Comparison of ENCODE assay signal across 15 cellular contexts in the genomic region with DNA sequence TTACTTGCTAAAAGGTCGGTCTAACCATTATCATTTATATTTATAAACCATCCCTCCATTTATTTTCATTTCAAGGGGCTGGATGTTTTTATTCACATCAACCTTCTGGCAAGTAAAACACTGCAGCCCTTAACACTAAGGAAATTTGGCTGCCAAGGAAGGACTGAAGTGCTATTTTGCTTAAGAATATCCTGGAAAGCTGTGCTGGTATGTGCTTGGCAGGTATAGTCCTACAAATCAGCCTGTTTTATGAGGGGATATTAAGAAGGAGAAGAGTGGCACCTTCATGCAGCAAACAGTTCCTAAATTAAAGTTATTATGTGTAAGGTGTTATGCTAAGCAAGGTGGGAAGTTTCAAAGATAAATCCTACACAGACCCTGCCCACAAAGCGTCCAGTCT. TPM values are rescaled to one million over a fixed set of nuclear protein-coding genes. Genes with fewer than 3 reads are reported as not detected.
DNase-seq lines count a peak whose midpoint lies in the region; ATAC-seq and TF ChIP-seq lines count a peak whose summit lies in the region.
"Had no signal": no experiment of that assay in that cellular context is flagged by ENCODE, and none has a peak within 500 bp of the region (broad histone marks: within the 10 kb centered on the region; RNA-seq: fewer than 3 reads in every experiment).

No MANE protein-coding gene starts in this region.

- peaks cover 11% of the 10 kb centered on the region for H3K9me3 Mint-ChIP-seq in endodermal cell
- peaks cover 17% of the 10 kb centered on the region for H3K9me3 Mint-ChIP-seq in osteocyte (ENCODE audit: unreplicated experiment)

- H3K36me3 ChIP-seq in OCI-LY3 (replicated peaks; ENCODE audit: low read depth, low read length) = no peaks in the 10 kb centered on the region
- H3K36me3 ChIP-seq in endodermal cell (ENCODE audit: control insufficient read depth, insufficient read depth, low read length) = peaks cover 72% of the 10 kb centered on the region
- no peaks in the 10 kb centered on the region for H3K36me3 ChIP-seq in tibial nerve

- peaks cover 11% of the 10 kb centered on the region for H3K79me2 ChIP-seq in OCI-LY3 (ENCODE audit: low read length)

- ATAC-seq in HG02588 (IDR thresholded peaks at IDR 0.05; ENCODE audit: unreplicated experiment) = no peak
- ATAC-seq: left lobe of liver had no signal

- no peak for TF ChIP-seq EP300 in tibial nerve (IDR thresholded peaks at IDR 0.05)

- H3K4me1 ChIP-seq in OCI-LY3 (ENCODE audit: low read length) (peaks cover 10% of the 10 kb centered on the region), endodermal cell (ENCODE audit: control insufficient read depth, insufficient read depth, low read length) (peaks cover 6% of the 10 kb centered on the region), tibial nerve (peaks cover 0 to 53% (median 12%) of the 10 kb centered on the region in 4 donors)
- H3K4me1 ChIP-seq: parathyroid adenoma had no signal

- H3K9ac ChIP-seq in OCI-LY3 (ENCODE audit: low read length) = no peak overlapping the region
- H3K9ac ChIP-seq in endodermal cell (ENCODE audit: extremely low read depth, low read length, poor library complexity, severe bottlenecking) = no peak overlapping the region
- H3K9ac ChIP-seq: parathyroid adenoma had no signal

- H3K9me3 ChIP-seq in OCI-LY3 (ENCODE audit: insufficient read depth, low read length) (no peaks in the 10 kb centered on the region), endodermal cell (ENCODE audit: control insufficient read depth, low read length) (peaks cover 26% of the 10 kb centered on the region), tibial nerve (peaks cover 0 to 11% (median 0%) of the 10 kb centered on the region in 4 donors)

- H3K27ac ChIP-seq in OCI-LY3 (ENCODE audit: low read length) (no peak overlapping the region), endodermal cell (ENCODE audit: low read depth, low read length) (no peak overlapping the region), tibial nerve (peak overlapping the region in 3 of 4 donors; percentile 38 to 74 (median 72))
- H3K27ac ChIP-seq: parathyroid adenoma, RWPE1 had no signal

- H3K4me3 ChIP-seq in OCI-LY3 (ENCODE audit: low read length) (no peak overlapping the region), endodermal cell (ENCODE audit: low read length) (peak overlapping the region; percentile 11), tibial nerve (no peak overlapping the region)
- H3K4me3 ChIP-seq: MG63 had no signal

- no peak for DNase-seq in endodermal cell
- DNase-seq in osteocyte (ENCODE audit: extremely low spot score, unreplicated experiment) = no peak
- no peak for DNase-seq in tibial nerve (ENCODE audit: low spot score in 2 of 2)
- no peak for DNase-seq in islet precursor cell
- no peak for DNase-seq in NCI-H2196 (lab: John Stamatoyannopoulos, UW; ENCODE audit: unreplicated experiment)
- DNase-seq: activated CD4-positive, alpha-beta T cell treated with anti-CD3 and anti-CD28 coated beads, Interleukin-2, amount 50 U/mL, for 1 hour; MG63; NCI-H1694 treated with DMSO at 0.1 percent for 48 hours; NCI-H446; stimulated activated CD4-positive, alpha-beta T cell treated with anti-CD3 and anti-CD28 coated beads, Interleukin-12 subunit alpha, Interleukin-12 subunit beta, amount 100 ng/mL, for 4 hours had no signal

- H3K4me1 Mint-ChIP-seq in endodermal cell (peaks cover 43% of the 10 kb centered on the region), osteocyte (ENCODE audit: unreplicated experiment) (peaks cover 79% of the 10 kb centered on the region)

- no peak overlapping the region for H3K27ac Mint-ChIP-seq in endodermal cell
- peak overlapping the region; percentile 89 for H3K27ac Mint-ChIP-seq in osteocyte (ENCODE audit: unreplicated experiment)

- WGBS in endodermal cell (ENCODE audit: insufficient coverage in 1 of 2, insufficient read length in 1 of 2), 2 experiments = 89 to 100% methylated on average over 2 of the region's 2 CpGs
- 57 to 58% methylated on average over 2 of the region's 2 CpGs for WGBS in tibial nerve, 2 donors

- H3K27me3 Mint-ChIP-seq in endodermal cell (ENCODE audit: insufficient read depth) = no peaks in the 10 kb centered on the region
- no peaks in the 10 kb centered on the region for H3K27me3 Mint-ChIP-seq in osteocyte (ENCODE audit: unreplicated experiment)

- H3K27me3 ChIP-seq in OCI-LY3 (ENCODE audit: low read depth, low read length) (no peaks in the 10 kb centered on the region), endodermal cell (ENCODE audit: control insufficient read depth, insufficient read depth, low read length, poor library complexity, severe bottlenecking) (no peaks in the 10 kb centered on the region), tibial nerve (no peaks in the 10 kb centered on the region)
- H3K27me3 ChIP-seq: MG63 had no signal

- peaks cover 12% of the 10 kb centered on the region; the same call in 1 of the 2 replicates for H4K20me1 ChIP-seq in OCI-LY3 (ENCODE audit: insufficient read depth, low read length)

- TF ChIP-seq CTCF in OCI-LY3 (IDR thresholded peaks at IDR 0.05; ENCODE audit: low read depth, low read length) (no peak), endodermal cell (conservative IDR thresholded peaks at IDR 0.05) (no peak), osteocyte (IDR thresholded peaks at IDR 0.05) (no peak), tibial nerve (IDR thresholded peaks at IDR 0.05) (no peak)

- H2AFZ ChIP-seq in OCI-LY3 (ENCODE audit: low read depth, low read length) = no peak overlapping the region
- H2AFZ ChIP-seq: parathyroid adenoma had no signal

- 0 out of 2 replicates have a peak overlapping the region, but pooled peaks have one; percentile 0 for H3K4me2 ChIP-seq in OCI-LY3 (ENCODE audit: low read length)

- H3K4me3 Mint-ChIP-seq in endodermal cell = no peak overlapping the region
- H3K4me3 Mint-ChIP-seq in osteocyte (ENCODE audit: unreplicated experiment) = peak overlapping the region; percentile 2

- no peak for TF ChIP-seq POLR2A in tibial nerve (IDR thresholded peaks at IDR 0.05)

- H3K36me3 Mint-ChIP-seq in endodermal cell (ENCODE audit: low read depth) (peaks cover 43% of the 10 kb centered on the region), osteocyte (ENCODE audit: unreplicated experiment) (peaks cover 44% of the 10 kb centered on the region)

RNA-seq across cellular contexts. Expression of gene PHACTR2, which starts 9.8 kb away (rescaled TPM):
- total RNA-seq in endodermal cell (100 to 1,000 TPM; 164 to 222 TPM), osteocyte (295 and 312 TPM in 2 replicates), tibial nerve (100 to 1,000 TPM in 2 of 4 donors, 10 to 100 TPM in 2; 76.2 to 110 (median 98.2) TPM)
- 42.0 TPM for polyA plus RNA-seq in endodermal cell (2013, experiment 1 of 2)
- 48.6 TPM for polyA plus RNA-seq in endodermal cell (2013, experiment 2 of 2)

Comparison
In these comparisons a context has a peak if more than half of its experiments do, and no peak if none do; other contexts are left out.
1. H3K27ac ChIP-seq: peak in tibial nerve (3 of 4); none in OCI-LY3 (single experiment) and endodermal cell (single experiment).